Comparison of ENCODE assay signal across 8 cellular contexts in the genomic region with DNA sequence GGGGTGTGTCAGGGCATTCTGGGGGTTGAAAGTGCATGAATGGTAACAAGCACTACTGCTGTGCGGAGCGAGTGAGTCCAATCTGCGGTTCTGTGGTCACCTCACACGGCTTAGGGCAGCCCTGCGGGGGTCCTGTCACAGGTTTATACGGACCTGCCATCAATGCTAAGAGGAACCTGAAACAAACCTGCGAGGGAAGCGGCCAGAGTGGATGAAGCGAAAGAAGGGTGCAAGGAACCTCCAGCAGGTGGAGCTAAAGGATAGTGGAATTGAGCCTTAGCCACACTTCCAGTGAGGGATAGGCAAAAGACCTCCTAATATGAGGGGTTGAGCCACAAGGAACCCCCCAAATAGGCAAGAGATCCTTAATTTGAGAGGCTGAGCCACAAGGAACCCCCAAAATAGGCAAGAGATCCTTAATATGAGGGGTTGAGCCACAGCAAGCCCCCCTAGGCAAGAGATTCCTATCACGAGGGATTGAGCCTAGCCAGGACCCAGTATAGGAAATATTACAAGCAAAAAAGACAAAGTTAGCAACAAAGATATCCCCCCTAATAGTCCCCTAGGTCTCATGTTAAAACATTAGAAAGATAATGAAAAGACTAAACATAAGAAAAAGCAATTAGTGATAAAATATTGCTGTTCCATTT.
DNase-seq lines count a peak whose midpoint lies in the region.

No MANE protein-coding gene starts in this region.

- DNase-seq in DMS79 treated with DMSO at 0.1 percent for 48 hours (lab: John Stamatoyannopoulos, UW) (peak; percentile 11), DMS79 (lab: John Stamatoyannopoulos, UW) (no peak), NCI-H2171 treated with DMSO at 0.1 percent for 48 hours (lab: John Stamatoyannopoulos, UW) (peak; percentile 24), caudate nucleus (lab: John Stamatoyannopoulos, UW) (peak in 39 of 61 donors; percentile 0 to 54 (median 7)), kidney tubule cell (ENCODE audit: low spot score) (peak; percentile 59), NCI-H345 (lab: John Stamatoyannopoulos, UW) (no peak)
- DNase-seq in activated CD4-positive, CD25-positive, alpha-beta regulatory T cell (lab: John Stamatoyannopoulos, UW) = peak; percentile 13 to 30 (median 22)
- DNase-seq in stimulated activated CD4-positive, alpha-beta T cell treated with anti-CD3 and anti-CD28 coated beads, Interleukin-4, amount 100 ng/mL, for 4 hours = peak; percentile 37 to 48

- no peak overlapping the region for H3K27ac ChIP-seq in caudate nucleus (ENCODE audit: low read depth, low read length)

Comparison
In these comparisons a context has a peak if more than half of its experiments do, and no peak if none do; other contexts are left out.
1. DNase-seq: peak in DMS79 treated with DMSO at 0.1 percent for 48 hours (single experiment), NCI-H2171 treated with DMSO at 0.1 percent for 48 hours (single experiment), activated CD4-positive, CD25-positive, alpha-beta regulatory T cell (4 of 4), caudate nucleus (39 of 61), kidney tubule cell (single experiment) and stimulated activated CD4-positive, alpha-beta T cell treated with anti-CD3 and anti-CD28 coated beads, Interleukin-4, amount 100 ng/mL, for 4 hours (2 of 2); none in DMS79 (single experiment) and NCI-H345 (single experiment).